ENCODE assay signal across 12 cellular contexts in the genomic region with DNA sequence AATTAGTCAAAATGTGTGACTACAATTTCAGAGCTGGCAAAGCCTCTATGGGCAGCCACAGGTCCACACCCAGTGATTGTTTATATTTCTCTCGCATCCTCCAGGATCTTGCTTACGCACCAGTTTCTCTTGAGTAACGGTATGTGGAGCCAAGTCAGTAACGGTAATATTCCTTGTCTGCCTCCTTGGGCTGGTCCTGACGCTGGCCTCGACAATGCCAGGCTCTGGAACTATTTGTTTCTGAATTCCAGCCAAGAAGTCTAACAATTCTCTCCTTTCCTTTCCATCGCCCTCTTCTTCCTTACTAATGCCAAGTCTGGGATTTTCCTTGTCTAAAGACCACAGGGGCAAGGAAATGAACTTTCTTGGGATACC. TPM values are rescaled to one million over a fixed set of nuclear protein-coding genes. Genes with fewer than 3 reads are reported as not detected.
A peak's percentile ranks its signal among the peaks of the same experiment; 100 is the strongest.
DNase-seq lines count a peak whose midpoint lies in the region; ATAC-seq and TF ChIP-seq lines count a peak whose summit lies in the region.
"Had no signal": no experiment of that assay in that cellular context is flagged by ENCODE, and none has a peak within 500 bp of the region (broad histone marks: within the 10 kb centered on the region; RNA-seq: fewer than 3 reads in every experiment).

No MANE protein-coding gene starts in this region.

- H3K27me3 ChIP-seq in left lung (no peaks in the 10 kb centered on the region), A673 (replicated peaks; ENCODE audit: insufficient read depth, low read depth, low read length, poor library complexity) (no peaks in the 10 kb centered on the region)

- H3K36me3 ChIP-seq in HEK293 (ENCODE audit: control insufficient read depth in 2 of 2, insufficient read depth in 1 of 2, low read length in 2 of 2) (no peaks in the 10 kb centered on the region), left lung (no peaks in the 10 kb centered on the region), A673 (ENCODE audit: insufficient read depth, low read length, poor library complexity, severe bottlenecking) (no peaks in the 10 kb centered on the region)

- H3K4me1 ChIP-seq in HEK293 (ENCODE audit: control insufficient read depth, insufficient read depth, low read length), result no peaks in the 10 kb centered on the region
- peaks cover 10 to 26% of the 10 kb centered on the region in 2 donors for H3K4me1 ChIP-seq in left lung
- peaks cover 55% of the 10 kb centered on the region for H3K4me1 ChIP-seq in A673 (ENCODE audit: insufficient read depth, low read length, poor library complexity, severe bottlenecking)

- H3K27ac ChIP-seq in HEK293 (ENCODE audit: extremely low read depth, low read depth, low read length) (no peak overlapping the region), left lung (no peak overlapping the region), A673 (ENCODE audit: low read depth, low read length, poor library complexity, severe bottlenecking) (no peak overlapping the region)

- intact Hi-C loops in left lung (cut with DNase I) (no loop called here), A673 (cut with micrococcal nuclease; ENCODE audit: unreplicated experiment) (loop anchor here (10.0 kb wide), 2 partner anchors 293 to 453 kb away; a partner anchor contains a TSS)

- peak; percentile 43 for ATAC-seq in left lung
- ATAC-seq in GM19328 (IDR thresholded peaks at IDR 0.05; ENCODE audit: unreplicated experiment), result no peak
- no peak for ATAC-seq in HG02571 (IDR thresholded peaks at IDR 0.05; ENCODE audit: unreplicated experiment)
- ATAC-seq: naive thymus-derived CD4-positive, alpha-beta T cell had no signal

- DNase-seq in AG08396 (ENCODE audit: low spot score) (peak; percentile 67), astrocyte of the hippocampus (ENCODE audit: low read depth, low spot score) (peak; percentile 82), left lung (no peak), A673 (ENCODE audit: low spot score) (no peak), NCI-H446 (lab: John Stamatoyannopoulos, UW) (no peak)
- DNase-seq: Calu3; naive thymus-derived CD4-positive, alpha-beta T cell; NCI-H1417 treated with DMSO at 0.1 percent for 48 hours; T-cell had no signal

- no peaks in the 10 kb centered on the region for H3K9me3 ChIP-seq in HEK293 (ENCODE audit: control insufficient read depth, insufficient read depth, low read depth, low read length)
- H3K9me3 ChIP-seq in left lung, result no peaks in the 10 kb centered on the region
- H3K9me3 ChIP-seq in A673 (ENCODE audit: low read depth, low read length, poor library complexity, severe bottlenecking), result no peaks in the 10 kb centered on the region

- BruUV-seq in A673 (replicated peaks; lab: Mats Ljungman, UMichigan), result no TSS peak

- TF ChIP-seq CTCF in HEK293 (tag by site-specific recombination; IDR thresholded peaks at IDR 0.05), result no peak
- TF ChIP-seq CTCF in left lung (IDR thresholded peaks at IDR 0.05), result no peak
- no peak for TF ChIP-seq CTCF in A673 (conservative IDR thresholded peaks at IDR 0.05; ENCODE audit: low read depth, low read length)

- CTCF ChIA-PET in HEK293 (lab: Yijun Ruan, JAX), result no interaction called here
- CTCF ChIA-PET in A673 (lab: Charles Lee), result interaction anchor here (0.9 kb wide), 1 partner anchor 291 kb away, joined by 6 read pairs; no protein-coding TSS in a partner anchor

- H3K4me3 ChIP-seq in HEK293 (ENCODE audit: low read depth, low read length) (no peak overlapping the region), left lung (no peak overlapping the region), A673 (ENCODE audit: low read depth, low read length, poor library complexity, severe bottlenecking) (no peak overlapping the region)

- POLR2A ChIA-PET in HEK293 (lab: Yijun Ruan, JAX) (no interaction called here), A673 (lab: Charles Lee; ENCODE audit: low non-redundant PET) (no interaction called here)

TF ChIP-seq in HEK293, 187 proteins besides CTCF, POLR2A, EP300 and RAD21:
- TF ChIP-seq ZNF335 (tag by site-specific recombination; conservative IDR thresholded peaks at IDR 0.05) (peak; percentile 76; the same call in 1 of the 2 replicates), ZNF544 (tag by site-specific recombination; IDR thresholded peaks at IDR 0.05) (no peak), ZNF785 (tag by site-specific recombination; IDR thresholded peaks at IDR 0.05) (no peak), SCRT2 (tag by site-specific recombination; IDR thresholded peaks at IDR 0.05) (peak; percentile 68)

RNA-seq across cellular contexts. Expression of a gene that starts 10.0 kb away (rescaled TPM):
- total RNA-seq in left lung (10 to 100 TPM; 31.9 to 41.9 TPM), A673 (2021) (162 and 172 TPM in 2 replicates)

Comparison
In these comparisons a context has a peak if more than half of its experiments do, and no peak if none do; other contexts are left out.
1. DNase-seq: peak in AG08396 (single experiment) and astrocyte of the hippocampus (single experiment); none in left lung (0 of 2), A673 (single experiment) and NCI-H446 (0 of 2).